16 cellular contexts compared by ENCODE assay signal in the genomic region with DNA sequence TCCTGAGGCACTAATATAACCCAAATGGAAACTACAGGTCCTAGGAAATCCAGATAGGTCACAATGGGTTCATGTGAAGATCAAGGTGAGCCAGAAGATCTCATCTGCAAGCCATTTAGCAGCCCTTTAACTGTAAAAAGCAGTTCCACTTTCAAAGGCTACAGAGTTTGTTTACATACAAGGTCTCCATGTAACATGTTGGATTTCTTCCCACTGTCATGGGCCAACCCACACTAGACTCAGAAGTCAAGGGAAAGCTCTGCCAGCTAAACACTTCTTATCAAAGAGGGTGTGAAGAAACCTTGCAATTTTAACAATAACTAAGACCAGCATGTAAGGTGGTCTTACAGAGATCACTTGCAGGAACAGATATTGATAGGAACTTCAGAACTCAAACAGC.
"Had no signal": no experiment of that assay in that cellular context is flagged by ENCODE, and none has a peak within 500 bp of the region (broad histone marks: within the 10 kb centered on the region; RNA-seq: fewer than 3 reads in every experiment).

No MANE protein-coding gene starts in this region.

- H3K79me2 ChIP-seq: parathyroid adenoma had no signal

- H3K27me3 ChIP-seq: adrenal gland, gastroesophageal sphincter had no signal

- H3K9me3 ChIP-seq: adrenal gland, gastroesophageal sphincter, thoracic aorta had no signal

- H3K4me3 ChIP-seq: adrenal gland, gastroesophageal sphincter, lung, thoracic aorta had no signal

- DNase-seq: activated CD4-positive, alpha-beta T cell treated with anti-CD3 and anti-CD28 coated beads, Interleukin-2, amount 50 U/mL, for 1 hour; activated CD4-positive, CD25-positive, alpha-beta regulatory T cell; activated naive CD4-positive, alpha-beta T cell treated with anti-CD3 and anti-CD28 coated beads, Interleukin-2, amount 50 U/mL, for 16 hours; activated T-cell treated with anti-CD3 and anti-CD28 coated beads for 4 hours; adrenal gland; endodermal cell; naive B cell; stimulated activated CD4-positive, alpha-beta T cell treated with anti-CD3 and anti-CD28 coated beads, Interleukin-15, amount 100 ng/mL, for 24 hours; stimulated activated CD4-positive, alpha-beta T cell treated with anti-CD3 and anti-CD28 coated beads, Interleukin-4, amount 100 ng/mL, for 4 hours; stimulated activated naive CD8-positive, alpha-beta T cell treated with anti-CD3 and anti-CD28 coated beads, Interleukin-15, amount 100 ng/mL, for 72 hours had no signal

- H3K9ac ChIP-seq: parathyroid adenoma had no signal

- FAIRE-seq: urothelium cell line had no signal

- ATAC-seq: activated T-helper 17 cell treated with anti-CD3 and anti-CD28 coated beads, Interleukin-2, amount 50 U/mL, for 72 hours; gastroesophageal sphincter; stimulated activated naive CD8-positive, alpha-beta T cell treated with anti-CD3 and anti-CD28 coated beads, Interleukin-15, amount 100 ng/mL, for 72 hours had no signal

- H2AFZ ChIP-seq: parathyroid adenoma had no signal

- H3K27ac ChIP-seq: gastroesophageal sphincter, parathyroid adenoma, thoracic aorta had no signal
